ENCODE assay signal across 19 cellular contexts in genomic region chr9:68619636-68620035, GRCh38.
DNase-seq lines count a peak whose midpoint lies in the region; ATAC-seq and TF ChIP-seq lines count a peak whose summit lies in the region.
"Had no signal": no experiment of that assay in that cellular context is flagged by ENCODE, and none has a peak within 500 bp of the region (broad histone marks: within the 10 kb centered on the region; RNA-seq: fewer than 3 reads in every experiment).

No MANE protein-coding gene starts in this region.

- H3K4me1 ChIP-seq in mammary epithelial cell (ENCODE audit: insufficient read depth, low read length) = no peaks in the 10 kb centered on the region

- H3K27ac Mint-ChIP-seq in MCF 10A (ENCODE audit: low read depth, unreplicated experiment) (no peak overlapping the region), nephron progenitor cell (no peak overlapping the region)
- H3K27ac Mint-ChIP-seq: CD14-positive monocyte had no signal

- no peak overlapping the region for H3K4me3 Mint-ChIP-seq in MCF 10A (ENCODE audit: unreplicated experiment)
- H3K4me3 Mint-ChIP-seq in nephron progenitor cell = no peak overlapping the region
- H3K4me3 Mint-ChIP-seq: CD14-positive monocyte had no signal

- peak; percentile 38 for ATAC-seq in esophagus mucosa

- intact Hi-C loops in MCF 10A (cut with micrococcal nuclease) (no loop called here), mammary epithelial cell (cut with micrococcal nuclease) (no loop called here), posterior cingulate gyrus (cut with DNase I) (no loop called here)

- dilution Hi-C loops in mammary epithelial cell (cut with HindIII; ENCODE audit: low sequenced_read_pairs) = no loop called here

- no peaks in the 10 kb centered on the region for H4K20me1 ChIP-seq in mammary epithelial cell (ENCODE audit: insufficient read depth, low read length)

- H3K27ac ChIP-seq in mammary epithelial cell (ENCODE audit: insufficient read depth, low read depth, low read length) (no peak overlapping the region), RWPE1 (no peak overlapping the region)
- H3K27ac ChIP-seq: 22Rv1, KMS-11 had no signal

- H2AFZ ChIP-seq in mammary epithelial cell (ENCODE audit: low read depth, low read length) = no peak overlapping the region

- H3K9me3 ChIP-seq in mammary epithelial cell (replicated peaks; ENCODE audit: insufficient read depth, low read length) = peaks cover 3% of the 10 kb centered on the region

- no peak overlapping the region for H3K4me2 ChIP-seq in mammary epithelial cell (ENCODE audit: insufficient read depth, low read depth, low read length)
- H3K4me2 ChIP-seq: KMS-11 had no signal

- WGBS in mammary epithelial cell (ENCODE audit: low coverage, missing lambda C conversion rate) = 14% methylated on average over 1 of the region's 1 CpG

- H3K27me3 Mint-ChIP-seq in MCF 10A (ENCODE audit: insufficient read depth, unreplicated experiment) (peaks cover 18% of the 10 kb centered on the region), nephron progenitor cell (ENCODE audit: low read depth, poor library complexity) (peaks cover 4% of the 10 kb centered on the region)

- H3K9me3 Mint-ChIP-seq in MCF 10A (ENCODE audit: unreplicated experiment) (no peaks in the 10 kb centered on the region), nephron progenitor cell (peaks cover 19% of the 10 kb centered on the region)

- CTCF ChIA-PET in MCF 10A (lab: Yijun Ruan, JAX) (no interaction called here), mammary epithelial cell (lab: Charles Lee; ENCODE audit: low non-redundant PET) (no interaction called here), RWPE1 (lab: Yijun Ruan, JAX) (no interaction called here)

- no peak overlapping the region for H3K9ac ChIP-seq in mammary epithelial cell (ENCODE audit: insufficient read depth, low read length)
- H3K9ac ChIP-seq: KMS-11 had no signal

- H3K4me1 Mint-ChIP-seq in MCF 10A (ENCODE audit: insufficient read depth, unreplicated experiment) (no peaks in the 10 kb centered on the region), nephron progenitor cell (no peaks in the 10 kb centered on the region)
- H3K4me1 Mint-ChIP-seq: CD14-positive monocyte had no signal

- POLR2A ChIA-PET in MCF 10A (lab: Yijun Ruan, JAX) (no interaction called here), RWPE1 (lab: Yijun Ruan, JAX; ENCODE audit: low non-redundant PET) (no interaction called here)

- DNase-seq in MCF 10A (ENCODE audit: unreplicated experiment) = peak; percentile 4
- DNase-seq in mammary epithelial cell = no peak
- DNase-seq in RWPE1 (ENCODE audit: low spot score) = peak; percentile 3
- DNase-seq in posterior cingulate gyrus = no peak
- no peak for DNase-seq in DMS 273 (lab: John Stamatoyannopoulos, UW; ENCODE audit: unreplicated experiment)
- DNase-seq in NCI-H82 (lab: John Stamatoyannopoulos, UW) = no peak
- DNase-seq in nephron progenitor cell = no peak
- DNase-seq: DMS 273 treated with DMSO at 0.1 percent for 48 hours; GF-D8; NCI-H1436; NCI-H1930; NCI-H345; NCI-H69; NK-92 treated with Interleukin-12 subunit alpha and Interleukin-12 subunit beta, amount 100 ng/mL, for 24 hours; SIG-M5 had no signal

- no TSS peak for BruUV-seq in MCF 10A (replicated peaks; lab: Mats Ljungman, UMichigan)
- no TSS peak for BruUV-seq in mammary epithelial cell (replicated peaks; lab: Mats Ljungman, UMichigan)

- in situ Hi-C loops in mammary epithelial cell (cut with MboI; ENCODE audit: low sequenced_read_pairs in 2 of 2) = loop anchor here in 1 of 2 donors (25.0 kb wide), 1 partner anchor 107 kb away; no protein-coding TSS in a partner anchor

- H3K79me2 ChIP-seq in mammary epithelial cell (ENCODE audit: insufficient read depth, low read length) = no peaks in the 10 kb centered on the region

- no peaks in the 10 kb centered on the region for H3K27me3 ChIP-seq in mammary epithelial cell (ENCODE audit: insufficient read depth, low read length)

- no peaks in the 10 kb centered on the region for H3K36me3 ChIP-seq in mammary epithelial cell (ENCODE audit: insufficient read depth, low read length)

- H3K4me3 ChIP-seq in mammary epithelial cell (replicated peaks in 1 of 3; ENCODE audit: insufficient read depth in 1 of 3, low read depth in 2 of 3, low read length in 3 of 3) = no peak overlapping the region

- H3K36me3 Mint-ChIP-seq in MCF 10A (ENCODE audit: insufficient read depth, unreplicated experiment) (no peaks in the 10 kb centered on the region), nephron progenitor cell (ENCODE audit: low read depth) (no peaks in the 10 kb centered on the region)
- H3K36me3 Mint-ChIP-seq: CD14-positive monocyte had no signal

- TF ChIP-seq CTCF in MCF 10A (IDR thresholded peaks at IDR 0.05; ENCODE audit: unreplicated experiment) (no peak), mammary epithelial cell (conservative IDR thresholded peaks at IDR 0.05 in 1 of 2, IDR thresholded peaks at IDR 0.05 in 1 of 2; ENCODE audit: extremely low read depth in 1 of 2, insufficient read depth in 1 of 2, low read depth in 1 of 2, low read length in 2 of 2) (no peak), RWPE1 (conservative IDR thresholded peaks at IDR 0.05; ENCODE audit: low read depth) (no peak), nephron progenitor cell (IDR thresholded peaks at IDR 0.05) (no peak)

Comparison
In these comparisons a context has a peak if more than half of its experiments do, and no peak if none do; other contexts are left out.
1. DNase-seq: peak in MCF 10A (single experiment) and RWPE1 (single experiment); none in mammary epithelial cell (single experiment), posterior cingulate gyrus (0 of 10), DMS 273 (single experiment), NCI-H82 (single experiment) and nephron progenitor cell (single experiment).